1 cellular context compared by ENCODE assay signal in the genomic region with DNA sequence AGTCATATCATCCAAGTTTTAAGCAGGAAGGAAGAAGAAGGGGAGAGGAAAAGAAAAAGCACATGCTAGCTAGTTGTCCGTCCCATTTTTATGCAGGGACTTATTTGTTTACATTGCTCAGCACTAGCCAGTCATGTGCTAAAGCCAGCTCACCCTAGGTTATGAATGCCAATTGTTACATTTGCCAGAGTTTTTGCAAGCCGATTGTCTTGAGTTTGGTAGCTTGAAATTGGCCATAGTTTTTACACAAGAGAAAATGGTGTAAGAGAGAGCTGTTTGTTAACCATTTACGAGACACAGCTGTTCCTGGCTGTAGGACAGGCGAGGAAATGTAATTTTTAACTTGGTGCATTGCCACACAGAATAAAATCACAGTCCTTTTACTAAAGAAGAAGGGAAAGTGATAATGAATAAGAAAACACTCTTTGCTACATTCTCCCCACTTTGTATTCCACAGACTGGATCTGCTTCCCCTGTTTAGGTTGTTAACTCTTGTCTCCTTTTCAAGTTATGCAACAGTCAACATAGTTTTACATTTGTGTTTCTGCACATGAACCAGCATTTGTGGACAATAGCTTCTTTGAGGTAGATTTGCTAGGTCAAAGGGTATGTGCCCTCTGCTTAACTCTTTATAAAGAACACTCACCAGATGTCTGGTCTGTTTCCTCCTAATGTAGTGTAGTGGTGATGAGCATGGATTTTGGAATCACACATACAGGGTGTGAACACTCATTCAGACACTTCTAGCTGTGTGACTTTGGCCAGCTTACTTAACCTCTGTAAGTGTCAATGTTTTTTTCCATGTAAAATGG.
TF ChIP-seq lines count a peak whose summit lies in the region.

No MANE protein-coding gene starts in this region.

TF ChIP-seq in HepG2, 621 proteins besides CTCF, POLR2A, EP300 and RAD21 (continued from another document and continues in another):
- TF ChIP-seq ZBTB44 (CRISPR knock-in tag; IDR thresholded peaks at IDR 0.05), result no peak
- TF ChIP-seq ZNF850 (CRISPR knock-in tag; conservative IDR thresholded peaks at IDR 0.05), result no peak
- TF ChIP-seq ZNF530 (CRISPR knock-in tag; IDR thresholded peaks at IDR 0.05; ENCODE audit: low read depth), result no peak
- no peak for TF ChIP-seq ZNF205 (CRISPR knock-in tag; IDR thresholded peaks at IDR 0.05)
- TF ChIP-seq ZKSCAN8 (CRISPR knock-in tag; IDR thresholded peaks at IDR 0.05; ENCODE audit: borderline replicate concordance), result peak; percentile 90
- TF ChIP-seq, protein P1, sequence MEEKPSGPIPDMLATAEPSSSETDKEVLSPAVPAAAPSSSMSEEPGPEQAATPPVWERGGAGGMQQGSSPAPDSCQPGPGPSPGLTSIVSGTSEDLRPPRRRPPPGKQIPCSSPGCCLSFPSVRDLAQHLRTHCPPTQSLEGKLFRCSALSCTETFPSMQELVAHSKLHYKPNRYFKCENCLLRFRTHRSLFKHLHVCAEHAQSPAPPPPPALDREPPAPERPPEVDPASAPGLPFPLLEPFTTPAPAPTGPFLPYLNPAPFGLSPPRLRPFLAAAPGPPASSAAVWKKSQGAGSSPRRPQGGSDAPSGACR (CRISPR knock-in tag; IDR thresholded peaks at IDR 0.05), result peak; percentile 84
- TF ChIP-seq, protein P2, sequence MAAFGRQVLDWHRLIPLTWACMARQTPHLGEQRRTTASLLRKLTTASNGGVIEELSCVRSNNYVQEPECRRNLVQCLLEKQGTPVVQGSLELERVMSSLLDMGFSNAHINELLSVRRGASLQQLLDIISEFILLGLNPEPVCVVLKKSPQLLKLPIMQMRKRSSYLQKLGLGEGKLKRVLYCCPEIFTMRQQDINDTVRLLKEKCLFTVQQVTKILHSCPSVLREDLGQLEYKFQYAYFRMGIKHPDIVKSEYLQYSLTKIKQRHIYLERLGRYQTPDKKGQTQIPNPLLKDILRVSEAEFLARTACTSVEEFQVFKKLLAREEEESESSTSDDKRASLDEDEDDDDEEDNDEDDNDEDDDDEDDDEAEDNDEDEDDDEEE (CRISPR knock-in tag; IDR thresholded peaks at IDR 0.05), result no peak
- TF ChIP-seq GFI1 (CRISPR knock-in tag; IDR thresholded peaks at IDR 0.05; ENCODE audit: borderline replicate concordance), result peak; percentile 92
- no peak for TF ChIP-seq ZNF253 (CRISPR knock-in tag; IDR thresholded peaks at IDR 0.05; ENCODE audit: borderline replicate concordance)
- TF ChIP-seq ZFP36L2 (CRISPR knock-in tag; IDR thresholded peaks at IDR 0.05), result no peak
- TF ChIP-seq CHD4 (IDR thresholded peaks at IDR 0.05; ENCODE audit: borderline replicate concordance, low read length), result peak; percentile 60; the same call in 1 of the 2 replicates
- 0 out of 2 replicates have a peak, but pooled peaks have one; percentile 55 for TF ChIP-seq POGZ (CRISPR knock-in tag; IDR thresholded peaks at IDR 0.05)
- peak; percentile 95 for TF ChIP-seq SOX5 (CRISPR knock-in tag; IDR thresholded peaks at IDR 0.05; ENCODE audit: borderline replicate concordance)
- TF ChIP-seq, protein P3, sequence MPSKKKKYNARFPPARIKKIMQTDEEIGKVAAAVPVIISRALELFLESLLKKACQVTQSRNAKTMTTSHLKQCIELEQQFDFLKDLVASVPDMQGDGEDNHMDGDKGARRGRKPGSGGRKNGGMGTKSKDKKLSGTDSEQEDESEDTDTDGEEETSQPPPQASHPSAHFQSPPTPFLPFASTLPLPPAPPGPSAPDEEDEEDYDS (CRISPR knock-in tag; IDR thresholded peaks at IDR 0.05), result peak; percentile 43; the same call in 1 of the 2 replicates
- no peak for TF ChIP-seq E2F2 (CRISPR knock-in tag; IDR thresholded peaks at IDR 0.05; ENCODE audit: borderline replicate concordance)
- 0 out of 2 replicates have a peak, but pooled peaks have one; percentile 64 for TF ChIP-seq ZKSCAN5 (CRISPR knock-in tag; IDR thresholded peaks at IDR 0.05)
- TF ChIP-seq, protein P4, sequence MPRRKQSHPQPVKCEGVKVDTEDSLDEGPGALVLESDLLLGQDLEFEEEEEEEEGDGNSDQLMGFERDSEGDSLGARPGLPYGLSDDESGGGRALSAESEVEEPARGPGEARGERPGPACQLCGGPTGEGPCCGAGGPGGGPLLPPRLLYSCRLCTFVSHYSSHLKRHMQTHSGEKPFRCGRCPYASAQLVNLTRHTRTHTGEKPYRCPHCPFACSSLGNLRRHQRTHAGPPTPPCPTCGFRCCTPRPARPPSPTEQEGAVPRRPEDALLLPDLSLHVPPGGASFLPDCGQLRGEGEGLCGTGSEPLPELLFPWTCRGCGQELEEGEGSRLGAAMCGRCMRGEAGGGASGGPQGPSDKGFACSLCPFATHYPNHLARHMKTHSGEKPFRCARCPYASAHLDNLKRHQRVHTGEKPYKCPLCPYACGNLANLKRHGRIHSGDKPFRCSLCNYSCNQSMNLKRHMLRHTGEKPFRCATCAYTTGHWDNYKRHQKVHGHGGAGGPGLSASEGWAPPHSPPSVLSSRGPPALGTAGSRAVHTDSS (CRISPR knock-in tag; conservative IDR thresholded peaks at IDR 0.05), result no peak
- peak; percentile 48; the same call in 1 of the 2 replicates for TF ChIP-seq GMEB1 (CRISPR knock-in tag; IDR thresholded peaks at IDR 0.05; ENCODE audit: borderline replicate concordance)
- TF ChIP-seq ZNF20 (CRISPR knock-in tag; IDR thresholded peaks at IDR 0.05), result no peak
- peak; percentile 91 for TF ChIP-seq NCOA2 (CRISPR knock-in tag; IDR thresholded peaks at IDR 0.05)
- no peak for TF ChIP-seq MATR3 (CRISPR knock-in tag; IDR thresholded peaks at IDR 0.05)
- TF ChIP-seq ZMYM4 (CRISPR knock-in tag; IDR thresholded peaks at IDR 0.05), result peak; percentile 75
- TF ChIP-seq MZF1 (CRISPR knock-in tag; IDR thresholded peaks at IDR 0.05; ENCODE audit: borderline replicate concordance), result no peak
- no peak for TF ChIP-seq NFE2 (CRISPR knock-in tag; IDR thresholded peaks at IDR 0.05)
- no peak for TF ChIP-seq HNRNPL (IDR thresholded peaks at IDR 0.05; ENCODE audit: low read depth, low read length)
- peak; percentile 83 for TF ChIP-seq ARNTL (CRISPR knock-in tag; IDR thresholded peaks at IDR 0.05)
- no peak for TF ChIP-seq ZNF598 (CRISPR knock-in tag; IDR thresholded peaks at IDR 0.05; ENCODE audit: borderline replicate concordance)
- no peak for TF ChIP-seq ZNF446 (CRISPR knock-in tag; IDR thresholded peaks at IDR 0.05)
- no peak for TF ChIP-seq ZNF674 (CRISPR knock-in tag; IDR thresholded peaks at IDR 0.05; ENCODE audit: low read depth)
- 0 out of 2 replicates have a peak, but pooled peaks have one; percentile 29 for TF ChIP-seq ATF1 (CRISPR knock-in tag; IDR thresholded peaks at IDR 0.05)
- TF ChIP-seq TOE1 (CRISPR knock-in tag; IDR thresholded peaks at IDR 0.05), result no peak
- TF ChIP-seq, protein P5, sequence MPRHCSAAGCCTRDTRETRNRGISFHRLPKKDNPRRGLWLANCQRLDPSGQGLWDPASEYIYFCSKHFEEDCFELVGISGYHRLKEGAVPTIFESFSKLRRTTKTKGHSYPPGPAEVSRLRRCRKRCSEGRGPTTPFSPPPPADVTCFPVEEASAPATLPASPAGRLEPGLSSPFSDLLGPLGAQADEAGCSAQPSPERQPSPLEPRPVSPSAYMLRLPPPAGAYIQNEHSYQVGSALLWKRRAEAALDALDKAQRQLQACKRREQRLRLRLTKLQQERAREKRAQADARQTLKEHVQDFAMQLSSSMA (CRISPR knock-in tag; IDR thresholded peaks at IDR 0.05), result no peak
- TF ChIP-seq ZNF7 (CRISPR knock-in tag; IDR thresholded peaks at IDR 0.05), result no peak
- TF ChIP-seq ZSCAN31 (CRISPR knock-in tag; IDR thresholded peaks at IDR 0.05; ENCODE audit: low read depth), result no peak
- TF ChIP-seq ZSCAN12 (CRISPR knock-in tag; IDR thresholded peaks at IDR 0.05), result 0 out of 2 replicates have a peak, but pooled peaks have one; percentile 15
- TF ChIP-seq DMAP1 (CRISPR knock-in tag; IDR thresholded peaks at IDR 0.05), result peak; percentile 81
- no peak for TF ChIP-seq MEIS2 (CRISPR knock-in tag; IDR thresholded peaks at IDR 0.05)
- peak; percentile 66; the same call in 1 of the 2 replicates for TF ChIP-seq SMAD3 (CRISPR knock-in tag; IDR thresholded peaks at IDR 0.05)
- no peak for TF ChIP-seq CHD2 (IDR thresholded peaks at IDR 0.05; ENCODE audit: low read depth, low read length)
- TF ChIP-seq HMG20A (CRISPR knock-in tag; IDR thresholded peaks at IDR 0.05; ENCODE audit: borderline replicate concordance), result peak; percentile 80; the same call in 1 of the 2 replicates
- TF ChIP-seq ZBTB3 (CRISPR knock-in tag; IDR thresholded peaks at IDR 0.05; ENCODE audit: borderline replicate concordance, low read depth), result no peak
- no peak for TF ChIP-seq SP2 (CRISPR knock-in tag; IDR thresholded peaks at IDR 0.05)
- no peak for TF ChIP-seq KAT2B (IDR thresholded peaks at IDR 0.05; ENCODE audit: borderline replicate concordance, low read depth, low read length)
- TF ChIP-seq ZNF839 (CRISPR knock-in tag; IDR thresholded peaks at IDR 0.05; ENCODE audit: borderline replicate concordance), result no peak
- peak; percentile 58; the same call in 1 of the 2 replicates for TF ChIP-seq HOXA5 (CRISPR knock-in tag; IDR thresholded peaks at IDR 0.05)
- no peak for TF ChIP-seq ZNF350 (CRISPR knock-in tag; IDR thresholded peaks at IDR 0.05; ENCODE audit: borderline replicate concordance, low read depth)
- no peak for TF ChIP-seq PBX3 (CRISPR knock-in tag; IDR thresholded peaks at IDR 0.05; ENCODE audit: borderline replicate concordance)
- TF ChIP-seq RFX1 (IDR thresholded peaks at IDR 0.05), result no peak
- TF ChIP-seq, protein P6, sequence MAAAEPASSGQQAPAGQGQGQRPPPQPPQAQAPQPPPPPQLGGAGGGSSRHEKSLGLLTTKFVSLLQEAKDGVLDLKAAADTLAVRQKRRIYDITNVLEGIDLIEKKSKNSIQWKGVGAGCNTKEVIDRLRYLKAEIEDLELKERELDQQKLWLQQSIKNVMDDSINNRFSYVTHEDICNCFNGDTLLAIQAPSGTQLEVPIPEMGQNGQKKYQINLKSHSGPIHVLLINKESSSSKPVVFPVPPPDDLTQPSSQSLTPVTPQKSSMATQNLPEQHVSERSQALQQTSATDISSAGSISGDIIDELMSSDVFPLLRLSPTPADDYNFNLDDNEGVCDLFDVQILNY (CRISPR knock-in tag; conservative IDR thresholded peaks at IDR 0.05), result no peak
- peak; percentile 45; the same call in 1 of the 2 replicates for TF ChIP-seq HNF4A (CRISPR knock-in tag; IDR thresholded peaks at IDR 0.05)
- TF ChIP-seq, protein P7, sequence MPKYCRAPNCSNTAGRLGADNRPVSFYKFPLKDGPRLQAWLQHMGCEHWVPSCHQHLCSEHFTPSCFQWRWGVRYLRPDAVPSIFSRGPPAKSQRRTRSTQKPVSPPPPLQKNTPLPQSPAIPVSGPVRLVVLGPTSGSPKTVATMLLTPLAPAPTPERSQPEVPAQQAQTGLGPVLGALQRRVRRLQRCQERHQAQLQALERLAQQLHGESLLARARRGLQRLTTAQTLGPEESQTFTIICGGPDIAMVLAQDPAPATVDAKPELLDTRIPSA (CRISPR knock-in tag; IDR thresholded peaks at IDR 0.05; ENCODE audit: borderline replicate concordance), result no peak
- TF ChIP-seq ZNF337 (CRISPR knock-in tag; IDR thresholded peaks at IDR 0.05; ENCODE audit: borderline replicate concordance, low read depth), result no peak
- TF ChIP-seq ISX (CRISPR knock-in tag; conservative IDR thresholded peaks at IDR 0.05), result no peak
- no peak; the same call in 1 of the 2 replicates for TF ChIP-seq NFIC (IDR thresholded peaks at IDR 0.05; ENCODE audit: low read length)
- no peak for TF ChIP-seq GLMP (CRISPR knock-in tag; IDR thresholded peaks at IDR 0.05; ENCODE audit: borderline replicate concordance)
